13 cellular contexts compared by ENCODE assay signal in genomic region chr1:242185728-242186127, GRCh38.
DNase-seq lines count a peak whose midpoint lies in the region; ATAC-seq and TF ChIP-seq lines count a peak whose summit lies in the region.
"Had no signal": no experiment of that assay in that cellular context is flagged by ENCODE, and none has a peak within 500 bp of the region (broad histone marks: within the 10 kb centered on the region; RNA-seq: fewer than 3 reads in every experiment).

No MANE protein-coding gene starts in this region.

- TF ChIP-seq POLR2A in vagina (IDR thresholded peaks at IDR 0.05) (no peak), gastrocnemius medialis (IDR thresholded peaks at IDR 0.05) (no peak)

- H3K27me3 Mint-ChIP-seq in brain (no peaks in the 10 kb centered on the region), progenitor cell of endocrine pancreas (no peaks in the 10 kb centered on the region)

- intact Hi-C loops in vagina (cut with DNase I): no loop called here
- intact Hi-C loops in gastrocnemius medialis (cut with DNase I; ENCODE audit: low total_unique reads): no loop called here

- H3K27ac Mint-ChIP-seq in brain (peak overlapping the region in 4 of 5 experiments; percentile 3 to 92 (median 59)), progenitor cell of endocrine pancreas (no peak overlapping the region)
- H3K27ac Mint-ChIP-seq: activated CD4-positive, alpha-beta T cell treated with anti-CD3 and anti-CD28 coated beads for 36 hours had no signal

- H3K27me3 ChIP-seq in vagina (no peaks in the 10 kb centered on the region), gastrocnemius medialis (no peaks in the 10 kb centered on the region)
- H3K27me3 ChIP-seq: adrenal gland, transverse colon had no signal

- H3K4me1 ChIP-seq in vagina: no peaks in the 10 kb centered on the region
- no peaks in the 10 kb centered on the region for H3K4me1 ChIP-seq in gastrocnemius medialis
- H3K4me1 ChIP-seq: adrenal gland, left ventricle myocardium inferior, transverse colon had no signal

- no peak for TF ChIP-seq CTCF in brain (conservative IDR thresholded peaks at IDR 0.05)
- no peak for TF ChIP-seq CTCF in vagina (IDR thresholded peaks at IDR 0.05)
- TF ChIP-seq CTCF in progenitor cell of endocrine pancreas (IDR thresholded peaks at IDR 0.05; ENCODE audit: unreplicated experiment): no peak
- TF ChIP-seq CTCF in gastrocnemius medialis (IDR thresholded peaks at IDR 0.05 in 4 of 5, conservative IDR thresholded peaks at IDR 0.05 in 1 of 5): no peak

- no peaks in the 10 kb centered on the region for H3K9me3 ChIP-seq in vagina
- H3K9me3 ChIP-seq in gastrocnemius medialis: no peaks in the 10 kb centered on the region
- H3K9me3 ChIP-seq: adrenal gland, left ventricle myocardium inferior, transverse colon had no signal

- H3K4me3 ChIP-seq in vagina (no peak overlapping the region), gastrocnemius medialis (no peak overlapping the region)
- H3K4me3 ChIP-seq: adrenal gland, left ventricle myocardium inferior, transverse colon had no signal

- DNase-seq in G401 (ENCODE audit: low spot score) (peak; percentile 66), NCI-H2081 treated with DMSO at 0.1 percent for 48 hours (lab: John Stamatoyannopoulos, UW) (peak; percentile 95), vagina (ENCODE audit: extremely low spot score in 2 of 2) (no peak), progenitor cell of endocrine pancreas (ENCODE audit: low spot score, unreplicated experiment) (no peak), dedifferentiated amniotic fluid mesenchymal stem cell (ENCODE audit: extremely low spot score) (no peak), gastrocnemius medialis (no peak)
- DNase-seq: activated CD4-positive, alpha-beta T cell treated with anti-CD3 and anti-CD28 coated beads for 36 hours; adrenal gland; left ventricle myocardium inferior; NCI-H2029 treated with DMSO at 0.1 percent for 48 hours; transverse colon had no signal

- in situ Hi-C loops in G401 (cut with HindIII; ENCODE audit: low sequenced_read_pairs): no loop called here
- in situ Hi-C loops in gastrocnemius medialis (cut with MboI; ENCODE audit: low sequenced_read_pairs in 4 of 4): no loop called here

- no peak overlapping the region for H3K27ac ChIP-seq in vagina
- no peak overlapping the region for H3K27ac ChIP-seq in gastrocnemius medialis
- H3K27ac ChIP-seq: adrenal gland, left ventricle myocardium inferior, transverse colon had no signal

- H3K36me3 Mint-ChIP-seq in brain: no peaks in the 10 kb centered on the region
- H3K36me3 Mint-ChIP-seq in progenitor cell of endocrine pancreas (ENCODE audit: insufficient read depth): no peaks in the 10 kb centered on the region

- peaks cover 30% of the 10 kb centered on the region for H3K4me1 Mint-ChIP-seq in brain
- H3K4me1 Mint-ChIP-seq in progenitor cell of endocrine pancreas (ENCODE audit: low read depth): no peaks in the 10 kb centered on the region
- H3K4me1 Mint-ChIP-seq: activated CD4-positive, alpha-beta T cell treated with anti-CD3 and anti-CD28 coated beads for 36 hours had no signal

- no peak overlapping the region for H3K4me3 Mint-ChIP-seq in brain
- no peak overlapping the region for H3K4me3 Mint-ChIP-seq in progenitor cell of endocrine pancreas (ENCODE audit: low read depth)
- H3K4me3 Mint-ChIP-seq: activated CD4-positive, alpha-beta T cell treated with anti-CD3 and anti-CD28 coated beads for 36 hours had no signal

- ATAC-seq in HG02938 (IDR thresholded peaks at IDR 0.05; ENCODE audit: unreplicated experiment) (peak; percentile 35), gastrocnemius medialis (no peak)
- ATAC-seq: activated CD4-positive, alpha-beta T cell treated with anti-CD3 and anti-CD28 coated beads for 36 hours had no signal

- H3K9me3 Mint-ChIP-seq in brain (no peaks in the 10 kb centered on the region), progenitor cell of endocrine pancreas (ENCODE audit: low read depth) (no peaks in the 10 kb centered on the region)

- no peaks in the 10 kb centered on the region for H3K36me3 ChIP-seq in vagina
- H3K36me3 ChIP-seq in gastrocnemius medialis: no peaks in the 10 kb centered on the region
- H3K36me3 ChIP-seq: adrenal gland, left ventricle myocardium inferior, transverse colon had no signal

Comparison
In these comparisons a context has a peak if more than half of its experiments do, and no peak if none do; other contexts are left out.
1. DNase-seq: peak in G401 (single experiment) and NCI-H2081 treated with DMSO at 0.1 percent for 48 hours (single experiment); none in vagina (0 of 2), progenitor cell of endocrine pancreas (single experiment), dedifferentiated amniotic fluid mesenchymal stem cell (single experiment) and gastrocnemius medialis (0 of 2).